Comparison of ENCODE assay signal across 28 cellular contexts in genomic region chr6:63821442-63821841, GRCh38.
"Had no signal": no experiment of that assay in that cellular context is flagged by ENCODE, and none has a peak within 500 bp of the region (broad histone marks: within the 10 kb centered on the region; RNA-seq: fewer than 3 reads in every experiment).

No MANE protein-coding gene starts in this region.

- H3K27ac Mint-ChIP-seq: activated B cell treated with CpG ODN at 0.5 μM for 24 hours; activated T-cell treated with anti-CD3 and anti-CD28 coated beads, Interleukin-2, amount 50 U/mL, for 72 hours; immature natural killer cell; nephron; progenitor cell of endocrine pancreas; stimulated activated effector memory CD8-positive, alpha-beta T cell treated with anti-CD3 and anti-CD28 coated beads, Interleukin-12 subunit alpha, Interleukin-12 subunit beta, amount 100 ng/mL, for 72 hours; stimulated activated naive CD8-positive, alpha-beta T cell treated with anti-CD3 and anti-CD28 coated beads, Interleukin-15, Interleukin-2, amounts not matched to agents 100 ng/mL and 50 ng/mL, for 24 hours; type B pancreatic cell had no signal

- ATAC-seq: activated naive CD4-positive, alpha-beta T cell treated with anti-CD3 and anti-CD28 coated beads, Interleukin-2, amount 50 U/mL, for 72 hours; activated T-cell treated with anti-CD3 and anti-CD28 coated beads, Interleukin-2, amount 50 U/mL, for 72 hours; heart left ventricle; left lung; lower lobe of right lung; mucosa of descending colon; sciatic nerve; stimulated activated effector memory CD8-positive, alpha-beta T cell treated with anti-CD3 and anti-CD28 coated beads, Interleukin-12 subunit alpha, Interleukin-12 subunit beta, amount 100 ng/mL, for 72 hours had no signal

- H3K27me3 Mint-ChIP-seq: progenitor cell of endocrine pancreas had no signal

- H3K4me3 Mint-ChIP-seq: activated B cell treated with CpG ODN at 0.5 μM for 24 hours; activated T-cell treated with anti-CD3 and anti-CD28 coated beads, Interleukin-2, amount 50 U/mL, for 72 hours; immature natural killer cell; nephron; stimulated activated effector memory CD8-positive, alpha-beta T cell treated with anti-CD3 and anti-CD28 coated beads, Interleukin-12 subunit alpha, Interleukin-12 subunit beta, amount 100 ng/mL, for 72 hours; stimulated activated naive CD8-positive, alpha-beta T cell treated with anti-CD3 and anti-CD28 coated beads, Interleukin-15, Interleukin-2, amounts not matched to agents 100 ng/mL and 50 ng/mL, for 24 hours; type B pancreatic cell had no signal

- H3K36me3 ChIP-seq: cardiac muscle cell, colonic mucosa, heart left ventricle, left lung, lower lobe of right lung, ovary, vagina had no signal

- H3K4me1 Mint-ChIP-seq: activated B cell treated with CpG ODN at 0.5 μM for 24 hours; immature natural killer cell; stimulated activated effector memory CD8-positive, alpha-beta T cell treated with anti-CD3 and anti-CD28 coated beads, Interleukin-12 subunit alpha, Interleukin-12 subunit beta, amount 100 ng/mL, for 72 hours had no signal

- H3K4me1 ChIP-seq: colonic mucosa, left lung, lower lobe of right lung, vagina had no signal

- H3K9me3 Mint-ChIP-seq: activated B cell treated with CpG ODN at 0.5 μM for 24 hours; activated naive CD4-positive, alpha-beta T cell treated with anti-CD3 and anti-CD28 coated beads, Interleukin-2, amount 50 U/mL, for 72 hours; activated T-cell treated with anti-CD3 and anti-CD28 coated beads, Interleukin-2, amount 50 U/mL, for 72 hours; stimulated activated effector memory CD8-positive, alpha-beta T cell treated with anti-CD3 and anti-CD28 coated beads, Interleukin-12 subunit alpha, Interleukin-12 subunit beta, amount 100 ng/mL, for 72 hours; stimulated activated naive CD8-positive, alpha-beta T cell treated with anti-CD3 and anti-CD28 coated beads, Interleukin-15, Interleukin-2, amounts not matched to agents 100 ng/mL and 50 ng/mL, for 24 hours had no signal

- H3K27me3 ChIP-seq: cardiac muscle cell, colonic mucosa, left lung, ovary, vagina had no signal

- DNase-seq: activated B cell treated with CpG ODN at 0.5 μM for 24 hours; activated naive CD4-positive, alpha-beta T cell; activated T-cell treated with anti-CD3 and anti-CD28 coated beads for 4 hours; activated T-cell treated with anti-CD3 and anti-CD28 coated beads, Interleukin-2, amount 50 U/mL, for 72 hours; anterior cingulate cortex; cerebellar nuclear complex; colonic mucosa; effector memory CD4-positive, alpha-beta T cell; erythroblast; heart left ventricle; hypothalamus; immature natural killer cell; left lung; lower lobe of right lung; mucosa of descending colon; ovary; small intestine; stimulated activated CD4-positive, alpha-beta T cell treated with anti-CD3 and anti-CD28 coated beads, Interleukin-4, amount 100 ng/mL, for 24 hours; substantia nigra had no signal

- H3K27ac ChIP-seq: cardiac muscle cell, colonic mucosa, heart left ventricle, left lung, lower lobe of right lung, ovary, vagina had no signal

- H3K4me3 ChIP-seq: cardiac muscle cell, colonic mucosa, heart left ventricle, left lung, lower lobe of right lung, mucosa of descending colon, ovary, vagina had no signal

- H3K36me3 Mint-ChIP-seq: immature natural killer cell; stimulated activated effector memory CD8-positive, alpha-beta T cell treated with anti-CD3 and anti-CD28 coated beads, Interleukin-12 subunit alpha, Interleukin-12 subunit beta, amount 100 ng/mL, for 72 hours; type B pancreatic cell had no signal

- H3K9me3 ChIP-seq: colonic mucosa, left lung, lower lobe of right lung, mucosa of descending colon, ovary, vagina had no signal
